10 cellular contexts compared by ENCODE assay signal in genomic region chr11:14768789-14769188, GRCh38.
DNase-seq lines count a peak whose midpoint lies in the region; ATAC-seq and TF ChIP-seq lines count a peak whose summit lies in the region.
"Had no signal": no experiment of that assay in that cellular context is flagged by ENCODE, and none has a peak within 500 bp of the region (broad histone marks: within the 10 kb centered on the region; RNA-seq: fewer than 3 reads in every experiment).

No MANE protein-coding gene starts in this region.

- peak overlapping the region; percentile 58 to 77 for H3K27ac Mint-ChIP-seq in natural killer cell treated with Interleukin-12 subunit alpha and Interleukin-12 subunit beta and Interleukin-15 and Interleukin-18, amount 100 ng/mL, for 72 hours
- peak overlapping the region in 1 of 2 donors; percentile 23 for H3K27ac Mint-ChIP-seq in natural killer cell
- H3K27ac Mint-ChIP-seq: brain had no signal

- H3K27me3 Mint-ChIP-seq in natural killer cell treated with Interleukin-12 subunit alpha and Interleukin-12 subunit beta and Interleukin-15 and Interleukin-18, amount 100 ng/mL, for 72 hours, result peaks cover 0 to 8% of the 10 kb centered on the region in 2 donors
- no peaks in the 10 kb centered on the region for H3K27me3 Mint-ChIP-seq in natural killer cell (ENCODE audit: low read depth in 2 of 2)
- H3K27me3 Mint-ChIP-seq: brain had no signal

- H3K27ac ChIP-seq in thymus (ENCODE audit: low read depth), result peak overlapping the region; percentile 36

- H3K9me3 ChIP-seq in thymus (ENCODE audit: control insufficient read depth), result no peaks in the 10 kb centered on the region

- no peaks in the 10 kb centered on the region for H3K36me3 ChIP-seq in thymus (ENCODE audit: control insufficient read depth, insufficient read depth)

- no peak overlapping the region for H3K4me3 ChIP-seq in thymus (ENCODE audit: low read length)

- WGBS in thymus, result 31% methylated on average over 1 of the region's 1 CpG

- no peaks in the 10 kb centered on the region for H3K36me3 Mint-ChIP-seq in natural killer cell treated with Interleukin-12 subunit alpha and Interleukin-12 subunit beta and Interleukin-15 and Interleukin-18, amount 100 ng/mL, for 72 hours
- no peaks in the 10 kb centered on the region for H3K36me3 Mint-ChIP-seq in natural killer cell
- H3K36me3 Mint-ChIP-seq: brain had no signal

- DNase-seq in natural killer cell treated with Interleukin-12 subunit alpha and Interleukin-12 subunit beta and Interleukin-15 and Interleukin-18, amount 100 ng/mL, for 72 hours (ENCODE audit: low spot score), result no peak
- DNase-seq in natural killer cell, result no peak
- peak; percentile 22 for DNase-seq in NAMALWA (ENCODE audit: low spot score)
- DNase-seq in OCI-M2 (lab: John Stamatoyannopoulos, UW; ENCODE audit: unreplicated experiment), result no peak
- DNase-seq in SHP77 (lab: John Stamatoyannopoulos, UW), result no peak
- DNase-seq in NCI-H146 treated with DMSO at 0.1 percent for 48 hours (lab: John Stamatoyannopoulos, UW; ENCODE audit: unreplicated experiment), result no peak
- DNase-seq: stimulated activated naive CD4-positive, alpha-beta T cell treated with Interleukin-2 at 50 U/mL for 16 hours had no signal

- H3K4me1 Mint-ChIP-seq in natural killer cell treated with Interleukin-12 subunit alpha and Interleukin-12 subunit beta and Interleukin-15 and Interleukin-18, amount 100 ng/mL, for 72 hours (ENCODE audit: low read depth in 2 of 2), result peaks cover 19 to 32% of the 10 kb centered on the region in 2 donors
- peaks cover 8 to 20% of the 10 kb centered on the region in 2 donors for H3K4me1 Mint-ChIP-seq in natural killer cell
- H3K4me1 Mint-ChIP-seq: brain had no signal

- no peaks in the 10 kb centered on the region for H3K9me3 Mint-ChIP-seq in natural killer cell treated with Interleukin-12 subunit alpha and Interleukin-12 subunit beta and Interleukin-15 and Interleukin-18, amount 100 ng/mL, for 72 hours
- H3K9me3 Mint-ChIP-seq in natural killer cell, result no peaks in the 10 kb centered on the region
- H3K9me3 Mint-ChIP-seq: brain had no signal

- peak overlapping the region; percentile 48 for H3K4me3 Mint-ChIP-seq in natural killer cell treated with Interleukin-12 subunit alpha and Interleukin-12 subunit beta and Interleukin-15 and Interleukin-18, amount 100 ng/mL, for 72 hours
- no peak overlapping the region for H3K4me3 Mint-ChIP-seq in natural killer cell
- H3K4me3 Mint-ChIP-seq: brain had no signal

- intact Hi-C loops in natural killer cell (cut with micrococcal nuclease), result loop anchor here (5.0 kb wide), 3 partner anchors 56 to 246 kb away; partner anchors contain the start of gene PSMA1

- TF ChIP-seq CTCF in natural killer cell (IDR thresholded peaks at IDR 0.05), result no peak

- H3K4me1 ChIP-seq in thymus (ENCODE audit: control insufficient read depth, insufficient read depth, low read length), result peaks cover 7% of the 10 kb centered on the region

- no peaks in the 10 kb centered on the region for H3K27me3 ChIP-seq in thymus (ENCODE audit: control insufficient read depth, insufficient read depth)

- ATAC-seq in natural killer cell treated with Interleukin-12 subunit alpha and Interleukin-12 subunit beta and Interleukin-15 and Interleukin-18, amount 100 ng/mL, for 72 hours, result peak; percentile 65 to 73
- ATAC-seq in natural killer cell (no peak), HG02623 (IDR thresholded peaks at IDR 0.05; ENCODE audit: unreplicated experiment) (peak; percentile 42)

Comparison
In these comparisons a context has a peak if more than half of its experiments do, and no peak if none do; other contexts are left out.
1. ATAC-seq: peak in natural killer cell treated with Interleukin-12 subunit alpha and Interleukin-12 subunit beta and Interleukin-15 and Interleukin-18, amount 100 ng/mL, for 72 hours (2 of 2) and HG02623 (single experiment); none in natural killer cell (0 of 3).